Comparison of ENCODE assay signal across 20 cellular contexts in genomic region chrX:16196829-16197228, GRCh38. TPM values are rescaled to one million over a fixed set of nuclear protein-coding genes. Genes with fewer than 3 reads are reported as not detected.
DNase-seq lines count a peak whose midpoint lies in the region; ATAC-seq, FAIRE-seq and TF ChIP-seq lines count a peak whose summit lies in the region.
"Had no signal": no experiment of that assay in that cellular context is flagged by ENCODE, and none has a peak within 500 bp of the region (broad histone marks: within the 10 kb centered on the region; RNA-seq: fewer than 3 reads in every experiment).

No MANE protein-coding gene starts in this region.

- no peaks in the 10 kb centered on the region for H3K36me3 ChIP-seq in MG63

- TF ChIP-seq CTCF in fibroblast of mammary gland (conservative IDR thresholded peaks at IDR 0.05; ENCODE audit: control insufficient read depth, insufficient read depth, low read depth, low read length), result no peak

- no peaks in the 10 kb centered on the region for H3K9me3 ChIP-seq in MG63

- H3K27me3 ChIP-seq in MG63, result no peaks in the 10 kb centered on the region

- DNase-seq in A172 (ENCODE audit: low spot score) (peak; percentile 28), GM18507 (ENCODE audit: extremely low spot score, insufficient read length, low read depth) (no peak), RPMI7951 (ENCODE audit: low read depth) (peak; percentile 46), fibroblast of mammary gland (ENCODE audit: low read depth) (peak; percentile 9), anterior cingulate cortex (lab: John Stamatoyannopoulos, UW) (no peak), MG63 (no peak), glomerular visceral epithelial cell (ENCODE audit: extremely low spot score) (no peak)
- DNase-seq: C1 segment of cervical spinal cord, GOT3, KBM-7, NCI-H1048, NCI-H1436 treated with DMSO at 0.1 percent for 48 hours, NCI-H2081 treated with DMSO at 0.1 percent for 48 hours, NCI-H524 treated with DMSO at 0.1 percent for 48 hours, SHP77 treated with DMSO at 0.1 percent for 48 hours had no signal

- FAIRE-seq in GM18507 (lab: Jason Lieb, UNC), result peak; percentile 33
- FAIRE-seq: HTR-8/SVneo, RCC 7860 had no signal

- no peak overlapping the region for H3K4me3 ChIP-seq in fibroblast of mammary gland (ENCODE audit: control insufficient read depth, low read depth, low read length)
- H3K4me3 ChIP-seq in MG63, result no peak overlapping the region

- no peak for ATAC-seq in HG03432 (IDR thresholded peaks at IDR 0.05; ENCODE audit: unreplicated experiment)

RNA-seq across cellular contexts. Expression of gene MAGEB17, which starts 29.5 kb away (rescaled TPM):
- 0.55 TPM in 1 of 2 replicates, not detected in the other for total RNA-seq in A172 (2014; rRNA removed; shearing (Covaris generic))
- not detected in 2 replicates for total RNA-seq in RPMI7951 (2014; rRNA removed; shearing (Covaris generic))
- total RNA-seq in MG63 (2014; rRNA removed; shearing (Covaris generic); ENCODE audit: low replicate concordance), result not detected in 2 replicates
- total RNA-seq: A673, G401 had no signal

Comparison
In these comparisons a context has a peak if more than half of its experiments do, and no peak if none do; other contexts are left out.
1. DNase-seq: peak in A172 (single experiment), RPMI7951 (single experiment) and fibroblast of mammary gland (single experiment); none in GM18507 (single experiment), anterior cingulate cortex (0 of 58), MG63 (single experiment) and glomerular visceral epithelial cell (single experiment).